Comparison of ENCODE assay signal across 17 cellular contexts in the genomic region with DNA sequence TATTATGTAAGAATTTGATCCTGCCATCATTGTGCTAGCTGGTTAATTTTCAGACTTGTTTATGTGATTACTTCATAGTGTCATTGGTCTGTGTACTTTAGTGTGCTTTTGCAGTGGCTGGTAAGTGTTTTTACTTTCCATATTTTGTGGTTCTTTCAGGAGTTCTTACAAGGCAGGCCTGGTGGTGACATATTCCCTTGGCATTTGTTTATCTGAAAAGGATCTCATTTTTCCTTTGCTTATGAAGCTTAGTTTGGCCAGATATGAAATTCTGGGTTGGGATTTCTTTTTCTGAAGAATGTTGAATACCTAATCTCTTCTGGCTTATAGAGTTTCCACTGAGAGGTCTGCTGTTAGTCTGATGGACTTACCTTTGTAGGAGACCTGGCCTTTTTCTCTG.
"Had no signal": no experiment of that assay in that cellular context is flagged by ENCODE, and none has a peak within 500 bp of the region (broad histone marks: within the 10 kb centered on the region; RNA-seq: fewer than 3 reads in every experiment).

No MANE protein-coding gene starts in this region.

- ATAC-seq: activated CD4-positive, CD25-positive, alpha-beta regulatory T cell treated with anti-CD3 and anti-CD28 coated beads, Interleukin-2, amount 50 U/mL, for 24 hours; activated CD8-positive, alpha-beta memory T cell treated with anti-CD3 and anti-CD28 coated beads, Interleukin-2, amount 10 ng/mL, durations not matched to agents 7 days and 5 days; activated T-cell treated with anti-CD3 and anti-CD28 coated beads, Interleukin-2, amount 50 U/mL, for 4 hours; gastrocnemius medialis had no signal

- H3K4me3 Mint-ChIP-seq: activated CD8-positive, alpha-beta memory T cell treated with anti-CD3 and anti-CD28 coated beads, Interleukin-2, amount 10 ng/mL, durations not matched to agents 7 days and 5 days; activated naive CD8-positive, alpha-beta T cell; activated T-cell treated with anti-CD3 and anti-CD28 coated beads, Interleukin-2, amount 50 U/mL, for 4 hours; central memory CD8-positive, alpha-beta T cell; T-helper 2 cell treated with Interferon-gamma antibody and Interleukin-4, amounts not matched to agents 5 μg/mL and 100 μg/mL, for 36 hours had no signal

- DNase-seq: activated CD4-positive, alpha-beta T cell treated with anti-CD3 and anti-CD28 coated beads, Interleukin-2, amount 50 U/mL, for 4 hours; activated CD8-positive, alpha-beta memory T cell treated with anti-CD3 and anti-CD28 coated beads, Interleukin-2, amount 10 ng/mL, durations not matched to agents 7 days and 5 days; activated effector memory CD4-positive, alpha-beta T cell treated with anti-CD3 and anti-CD28 coated beads, Interleukin-2, amount 50 U/mL, for 16 hours; activated T-cell treated with anti-CD3 and anti-CD28 coated beads, Interleukin-2, amount 50 U/mL, for 4 hours; dermis blood vessel endothelial cell; erythroblast; gastrocnemius medialis; sigmoid colon; stimulated activated CD4-positive, alpha-beta T cell treated with anti-CD3 and anti-CD28 coated beads, Interleukin-12 subunit alpha, Interleukin-12 subunit beta, amount 100 ng/mL, for 4 hours; stimulated activated CD4-positive, alpha-beta T cell treated with anti-CD3 and anti-CD28 coated beads, Interleukin-2, amount 100 ng/mL, for 48 hours; stimulated activated naive CD4-positive, alpha-beta T cell treated with Interleukin-2 at 50 U/mL for 16 hours; SW 1271 had no signal

- H3K27me3 Mint-ChIP-seq: activated CD8-positive, alpha-beta memory T cell treated with anti-CD3 and anti-CD28 coated beads, Interleukin-2, amount 10 ng/mL, durations not matched to agents 7 days and 5 days; activated naive CD8-positive, alpha-beta T cell; central memory CD8-positive, alpha-beta T cell had no signal

- H3K4me1 Mint-ChIP-seq: activated CD8-positive, alpha-beta memory T cell treated with anti-CD3 and anti-CD28 coated beads, Interleukin-2, amount 10 ng/mL, durations not matched to agents 7 days and 5 days; central memory CD8-positive, alpha-beta T cell had no signal

- H3K4me3 ChIP-seq: ascending aorta, gastrocnemius medialis, sigmoid colon had no signal

- H3K27ac Mint-ChIP-seq: activated CD8-positive, alpha-beta memory T cell treated with anti-CD3 and anti-CD28 coated beads, Interleukin-2, amount 10 ng/mL, durations not matched to agents 7 days and 5 days; activated naive CD8-positive, alpha-beta T cell; T-helper 2 cell treated with Interferon-gamma antibody and Interleukin-4, amounts not matched to agents 5 μg/mL and 100 μg/mL, for 36 hours had no signal
